1 cellular context compared by ENCODE assay signal in the genomic region with DNA sequence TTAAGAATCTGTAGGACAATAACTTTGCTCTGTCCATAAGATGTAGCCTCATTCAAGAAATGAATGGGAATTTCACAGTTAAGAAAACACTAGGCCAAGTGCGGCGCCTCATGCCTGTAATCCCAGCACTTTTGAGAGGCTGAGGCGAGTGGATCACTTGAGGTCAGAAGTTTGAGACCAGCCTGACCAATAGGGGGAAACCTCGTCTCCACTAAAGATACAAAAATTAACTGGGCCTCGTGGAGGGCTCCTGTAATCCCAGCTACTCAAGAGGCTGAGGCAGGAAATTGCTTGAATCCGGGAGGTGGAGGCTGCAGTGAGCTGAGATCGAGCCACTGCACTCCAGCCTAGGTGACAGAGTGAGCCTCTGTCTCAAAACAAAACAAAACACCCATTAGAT.
TF ChIP-seq lines count a peak whose summit lies in the region.

No MANE protein-coding gene starts in this region.

TF ChIP-seq in K562, 482 proteins besides CTCF, POLR2A, EP300 and RAD21:
- TF ChIP-seq MYC (IDR thresholded peaks at IDR 0.05; ENCODE audit: low read depth, low read length): 0 out of 2 replicates have a peak, but pooled peaks have one; percentile 34
- no peak for TF ChIP-seq MYC (CRISPR knock-in tag; IDR thresholded peaks at IDR 0.05; ENCODE audit: borderline replicate concordance, low read depth)
- TF ChIP-seq ZNF507 (tag; conservative IDR thresholded peaks at IDR 0.05): no peak
